8 cellular contexts compared by ENCODE assay signal in genomic region chr5:119411935-119412623, GRCh38. TPM values are rescaled to one million over a fixed set of nuclear protein-coding genes. Genes with fewer than 3 reads are reported as not detected.
DNase-seq lines count a peak whose midpoint lies in the region; ATAC-seq and TF ChIP-seq lines count a peak whose summit lies in the region.

No MANE protein-coding gene starts in this region.

- H3K27me3 ChIP-seq in brain microvascular endothelial cell (replicated peaks): no peaks in the 10 kb centered on the region
- H3K27me3 ChIP-seq in iPS DF 6.9 (ENCODE audit: control insufficient read depth, insufficient read depth, low read length): no peaks in the 10 kb centered on the region

- peak overlapping the region; percentile 34; the same call in 1 of the 2 replicates for H3K27ac ChIP-seq in 22Rv1
- H3K27ac ChIP-seq in brain microvascular endothelial cell: peak overlapping the region; percentile 27
- H3K27ac ChIP-seq in iPS DF 6.9 (ENCODE audit: low read length): no peak overlapping the region

- H3K36me3 ChIP-seq in brain microvascular endothelial cell (replicated peaks) (no peaks in the 10 kb centered on the region), iPS DF 6.9 (ENCODE audit: control insufficient read depth, insufficient read depth, low read length) (no peaks in the 10 kb centered on the region)

- DNase-seq in NCI-H1417 (lab: John Stamatoyannopoulos, UW) (peak; percentile 57 to 87 (median 60)), T-helper 17 cell (peak in 2 of 3 donors; percentile 23 to 36), brain microvascular endothelial cell (peak; percentile 81), iPS DF 6.9 (ENCODE audit: low read depth, low spot score) (peak; percentile 63), retina (peak; percentile 90)

- H3K9me3 ChIP-seq in T-helper 17 cell (ENCODE audit: control insufficient read depth, low read length, poor library complexity, severe bottlenecking): no peaks in the 10 kb centered on the region
- H3K9me3 ChIP-seq in iPS DF 6.9 (ENCODE audit: control insufficient read depth, insufficient read depth, low read length): no peaks in the 10 kb centered on the region

- in situ Hi-C loops in brain microvascular endothelial cell (cut with HindIII; ENCODE audit: low pct_ligation_motif_present, low sequenced_read_pairs): loop anchor here (25.0 kb wide), 1 partner anchor 375 kb away; no protein-coding TSS in a partner anchor

- H3K27me3 Mint-ChIP-seq in T-helper 17 cell: peaks cover under 1% of the 10 kb centered on the region

- H3K4me3 Mint-ChIP-seq in T-helper 17 cell: peak overlapping the region; percentile 90

- ATAC-seq in HG02840 (IDR thresholded peaks at IDR 0.05; ENCODE audit: low FRiP score, unreplicated experiment) (peak; percentile 51), T-helper 17 cell (peak; percentile 89)

- H3K27ac Mint-ChIP-seq in T-helper 17 cell: peak overlapping the region; percentile 84

- no peaks in the 10 kb centered on the region for H3K4me1 ChIP-seq in iPS DF 6.9 (ENCODE audit: control insufficient read depth, insufficient read depth, low read length)

- peaks cover 15% of the 10 kb centered on the region for H3K4me1 Mint-ChIP-seq in T-helper 17 cell

- peaks cover 4% of the 10 kb centered on the region for H3K36me3 Mint-ChIP-seq in T-helper 17 cell (ENCODE audit: low read depth)

- H3K4me3 ChIP-seq in brain microvascular endothelial cell (ENCODE audit: low read depth, low read length) (peak overlapping the region; percentile 54), iPS DF 6.9 (ENCODE audit: low read length) (peak overlapping the region; percentile 52; the same call in 1 of the 2 replicates)

- TF ChIP-seq CTCF in 22Rv1 (IDR thresholded peaks at IDR 0.05) (peak; percentile 94), GM12873 (IDR thresholded peaks at IDR 0.05; ENCODE audit: insufficient read depth, low read depth, low read length, missing control alignments) (peak; percentile 87), brain microvascular endothelial cell (IDR thresholded peaks at IDR 0.05; ENCODE audit: low read depth, low read length, missing control alignments) (peak; percentile 71)

- WGBS in iPS DF 6.9 (ENCODE audit: insufficient coverage, insufficient read length): no CpG with 5 or more reads among the region's 13 CpGs

RNA-seq across cellular contexts. Expression of gene HSD17B4, which starts 40.2 kb away (rescaled TPM):
- 10 to 100 TPM; 26.3 to 38.6 TPM for total RNA-seq in T-helper 17 cell

RNA-seq across cellular contexts. Expression of gene TNFAIP8, which starts 56.3 kb away (rescaled TPM):
- 100 to 1,000 TPM; 130 to 140 TPM for total RNA-seq in T-helper 17 cell

Comparison
In these comparisons a context has a peak if more than half of its experiments do, and no peak if none do; other contexts are left out.
1. DNase-seq: peak in every context shown above with its lines; median percentile 90 in retina; 81 in brain microvascular endothelial cell; 63 in iPS DF 6.9; 60 in NCI-H1417; 30 in T-helper 17 cell.